ENCODE assay signal across 26 cellular contexts in the genomic region with DNA sequence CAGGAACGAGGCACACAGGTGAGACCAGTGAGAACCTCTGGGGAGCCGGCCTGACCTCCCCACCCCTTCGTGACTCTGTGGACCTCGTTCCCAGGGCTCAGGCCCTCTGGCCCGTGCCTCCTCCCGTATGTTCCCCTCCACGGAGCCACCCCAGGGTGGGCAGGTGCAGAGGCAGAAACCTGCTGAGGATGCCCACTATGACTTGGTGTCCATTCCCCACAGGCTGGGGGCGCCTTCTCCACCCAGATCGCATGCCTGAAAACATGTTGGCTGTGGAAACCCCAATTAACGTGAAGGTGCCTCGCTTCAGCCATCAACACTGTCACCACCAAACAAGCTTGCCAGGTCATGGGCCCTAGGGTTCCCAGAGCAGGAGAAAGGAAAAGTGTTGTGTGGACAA. TPM values are rescaled to one million over a fixed set of nuclear protein-coding genes. Genes with fewer than 3 reads are reported as not detected.
"Had no signal": no experiment of that assay in that cellular context is flagged by ENCODE, and none has a peak within 500 bp of the region (broad histone marks: within the 10 kb centered on the region; RNA-seq: fewer than 3 reads in every experiment).

No MANE protein-coding gene starts in this region.

- H3K27me3 ChIP-seq: ascending aorta, body of pancreas had no signal

- H3K9me3 Mint-ChIP-seq: activated naive CD4-positive, alpha-beta T cell treated with anti-CD3 and anti-CD28 coated beads, Interleukin-2, amount 50 U/mL, for 72 hours; activated naive CD8-positive, alpha-beta T cell treated with anti-CD3 and anti-CD28 coated beads, Interleukin-2, amount 50 U/mL, for 24 hours; activated T-cell treated with anti-CD3 and anti-CD28 coated beads, Interleukin-2, amount 50 U/mL, for 24 hours; T-cell had no signal

- H3K9ac ChIP-seq: KMS-11 had no signal

- H3K9me3 ChIP-seq: ascending aorta, body of pancreas had no signal

- H3K4me1 Mint-ChIP-seq: T-cell had no signal

- H3K4me2 ChIP-seq: KMS-11, PC-9 had no signal

- H3K27ac ChIP-seq: ascending aorta, body of pancreas, KMS-11, PC-9 had no signal

- H2AFZ ChIP-seq: PC-9 had no signal

- H3K4me3 Mint-ChIP-seq: activated CD8-positive, alpha-beta memory T cell treated with anti-CD3 and anti-CD28 coated beads, Interleukin-2, amount 10 ng/mL, durations not matched to agents 7 days and 5 days; activated naive CD8-positive, alpha-beta T cell treated with anti-CD3 and anti-CD28 coated beads, Interleukin-2, amount 50 U/mL, for 24 hours; activated T-cell treated with anti-CD3 and anti-CD28 coated beads, Interleukin-2, amount 50 U/mL, for 24 hours; activated T-helper 1 cell treated with anti-CD3 and anti-CD28 coated beads, Interleukin-12 subunit alpha, Interleukin-12 subunit beta, Interleukin-2, Interleukin-4 antibody, amounts not matched to agents 30 ng/mL and 10 ng/mL and 1 ng/mL, durations not matched to agents 14 hours and 24 hours and 36 hours; T-cell had no signal

- H3K27me3 Mint-ChIP-seq: activated CD8-positive, alpha-beta memory T cell treated with anti-CD3 and anti-CD28 coated beads, Interleukin-2, amount 10 ng/mL, durations not matched to agents 7 days and 5 days; activated naive CD8-positive, alpha-beta T cell treated with anti-CD3 and anti-CD28 coated beads, Interleukin-2, amount 50 U/mL, for 24 hours; activated T-cell treated with anti-CD3 and anti-CD28 coated beads, Interleukin-2, amount 50 U/mL, for 24 hours had no signal

- H3K36me3 Mint-ChIP-seq: activated CD8-positive, alpha-beta memory T cell treated with anti-CD3 and anti-CD28 coated beads, Interleukin-2, amount 10 ng/mL, durations not matched to agents 7 days and 5 days; activated naive CD4-positive, alpha-beta T cell treated with anti-CD3 and anti-CD28 coated beads, Interleukin-2, amount 50 U/mL, for 72 hours; T-cell had no signal

- DNase-seq: activated CD4-positive, alpha-beta T cell treated with anti-CD3 and anti-CD28 coated beads for 48 hours; activated CD4-positive, alpha-beta T cell treated with anti-CD3 and anti-CD28 coated beads, Interleukin-2, amount 50 U/mL, for 48 hours; activated CD4-positive, CD25-positive, alpha-beta regulatory T cell treated with anti-CD3 and anti-CD28 coated beads, Interleukin-2, amount 50 U/mL, for 72 hours; activated CD8-positive, alpha-beta memory T cell treated with anti-CD3 and anti-CD28 coated beads, Interleukin-2, amount 10 ng/mL, durations not matched to agents 7 days and 5 days; activated effector memory CD4-positive, alpha-beta T cell treated with anti-CD3 and anti-CD28 coated beads, Interleukin-2, amount 50 U/mL, for 16 hours; activated naive CD4-positive, alpha-beta T cell treated with Interleukin-2 at 50 U/mL for 16 hours; activated naive CD8-positive, alpha-beta T cell treated with anti-CD3 and anti-CD28 coated beads, Interleukin-2, amount 50 U/mL, for 24 hours; activated T-cell treated with anti-CD3 and anti-CD28 coated beads, Interleukin-2, amount 50 U/mL, for 24 hours; amniotic stem cell; body of pancreas; central memory CD4-positive, alpha-beta T cell; NCI-H1105; NCI-H1436; NCI-H1694 treated with DMSO at 0.1 percent for 48 hours; NCI-H2029 treated with DMSO at 0.1 percent for 48 hours; NCI-H345; NCI-H510A; NCI-H526 treated with DMSO at 0.1 percent for 48 hours; NCI-H82; PC-9; SHP77 treated with DMSO at 0.1 percent for 48 hours; T-cell had no signal

- H3K36me3 ChIP-seq: ascending aorta had no signal

- ATAC-seq: activated naive CD4-positive, alpha-beta T cell treated with anti-CD3 and anti-CD28 coated beads, Interleukin-2, amount 50 U/mL, for 72 hours; activated naive CD8-positive, alpha-beta T cell treated with anti-CD3 and anti-CD28 coated beads, Interleukin-2, amount 50 U/mL, for 24 hours; body of pancreas; T-cell had no signal

- H3K27ac Mint-ChIP-seq: activated CD8-positive, alpha-beta memory T cell treated with anti-CD3 and anti-CD28 coated beads, Interleukin-2, amount 10 ng/mL, durations not matched to agents 7 days and 5 days; activated naive CD4-positive, alpha-beta T cell treated with anti-CD3 and anti-CD28 coated beads, Interleukin-2, amount 50 U/mL, for 72 hours; activated naive CD8-positive, alpha-beta T cell treated with anti-CD3 and anti-CD28 coated beads, Interleukin-2, amount 50 U/mL, for 24 hours; activated T-cell treated with anti-CD3 and anti-CD28 coated beads, Interleukin-2, amount 50 U/mL, for 24 hours; activated T-helper 1 cell treated with anti-CD3 and anti-CD28 coated beads, Interleukin-12 subunit alpha, Interleukin-12 subunit beta, Interleukin-2, Interleukin-4 antibody, amounts not matched to agents 30 ng/mL and 10 ng/mL and 1 ng/mL, durations not matched to agents 14 hours and 24 hours and 36 hours; T-cell had no signal

- H3K4me3 ChIP-seq: ascending aorta, body of pancreas, PC-9 had no signal

RNA-seq across cellular contexts. Expression of gene S100P, which starts 49.3 kb away (rescaled TPM):
- total RNA-seq: ascending aorta had no signal
